Comparison of ENCODE assay signal across 8 cellular contexts in genomic region chr19:15252398-15253018, GRCh38. TPM values are rescaled to one million over a fixed set of nuclear protein-coding genes. Genes with fewer than 3 reads are reported as not detected.
DNase-seq lines count a peak whose midpoint lies in the region; ATAC-seq and TF ChIP-seq lines count a peak whose summit lies in the region.

No MANE protein-coding gene starts in this region.

- no peak for DNase-seq in activated naive CD8-positive, alpha-beta T cell treated with anti-CD3 and anti-CD28 coated beads for 36 hours
- DNase-seq in activated naive CD8-positive, alpha-beta T cell treated with anti-CD3 and anti-CD28 coated beads, Interleukin-2, amount 50 U/mL, for 24 hours: no peak
- DNase-seq in type B pancreatic cell (ENCODE audit: extremely low spot score, unreplicated experiment) (no peak), NCI-H1417 treated with DMSO at 0.1 percent for 48 hours (lab: John Stamatoyannopoulos, UW) (no peak), lower leg skin (ENCODE audit: low spot score in 2 of 2) (no peak), DMS153 treated with DMSO at 0.1 percent for 48 hours (lab: John Stamatoyannopoulos, UW; ENCODE audit: unreplicated experiment) (no peak)

- H3K4me1 Mint-ChIP-seq in activated naive CD8-positive, alpha-beta T cell treated with anti-CD3 and anti-CD28 coated beads for 36 hours: no peaks in the 10 kb centered on the region
- H3K4me1 Mint-ChIP-seq in activated naive CD8-positive, alpha-beta T cell treated with anti-CD3 and anti-CD28 coated beads, Interleukin-2, amount 50 U/mL, for 24 hours: no peaks in the 10 kb centered on the region
- H3K4me1 Mint-ChIP-seq in type B pancreatic cell (ENCODE audit: unreplicated experiment): peaks cover 9% of the 10 kb centered on the region

- H3K27ac ChIP-seq in angular gyrus (ENCODE audit: low read depth, low read length): peak overlapping the region; percentile 60
- peak overlapping the region; percentile 71 for H3K27ac ChIP-seq in layer of hippocampus (ENCODE audit: low read depth, low read length)

- whole genome bisulfite sequencing in lower leg skin, 2 donors: 62 to 70% methylated on average over 9 of the region's 9 CpGs

- H3K36me3 Mint-ChIP-seq in activated naive CD8-positive, alpha-beta T cell treated with anti-CD3 and anti-CD28 coated beads for 36 hours: peaks cover 21% of the 10 kb centered on the region
- H3K36me3 Mint-ChIP-seq in activated naive CD8-positive, alpha-beta T cell treated with anti-CD3 and anti-CD28 coated beads, Interleukin-2, amount 50 U/mL, for 24 hours (ENCODE audit: low read depth): peaks cover 36% of the 10 kb centered on the region
- H3K36me3 Mint-ChIP-seq in type B pancreatic cell: peaks cover 13% of the 10 kb centered on the region

- intact Hi-C loops in lower leg skin (cut with DNase I; ENCODE audit: low total_unique reads): loop anchor here (10.0 kb wide), 1 partner anchor 158 kb away; no protein-coding TSS in a partner anchor

- no peaks in the 10 kb centered on the region for H3K9me3 Mint-ChIP-seq in activated naive CD8-positive, alpha-beta T cell treated with anti-CD3 and anti-CD28 coated beads for 36 hours
- H3K9me3 Mint-ChIP-seq in activated naive CD8-positive, alpha-beta T cell treated with anti-CD3 and anti-CD28 coated beads, Interleukin-2, amount 50 U/mL, for 24 hours: no peaks in the 10 kb centered on the region
- no peaks in the 10 kb centered on the region for H3K9me3 Mint-ChIP-seq in type B pancreatic cell

- TF ChIP-seq CTCF in type B pancreatic cell (conservative IDR thresholded peaks at IDR 0.05) (peak; percentile 53), lower leg skin (IDR thresholded peaks at IDR 0.05) (no peak)

- ATAC-seq in activated naive CD8-positive, alpha-beta T cell treated with anti-CD3 and anti-CD28 coated beads, Interleukin-2, amount 50 U/mL, for 24 hours: no peak

- TF ChIP-seq POLR2A in lower leg skin (IDR thresholded peaks at IDR 0.05): no peak

- no peaks in the 10 kb centered on the region for H3K27me3 Mint-ChIP-seq in activated naive CD8-positive, alpha-beta T cell treated with anti-CD3 and anti-CD28 coated beads for 36 hours
- no peaks in the 10 kb centered on the region for H3K27me3 Mint-ChIP-seq in activated naive CD8-positive, alpha-beta T cell treated with anti-CD3 and anti-CD28 coated beads, Interleukin-2, amount 50 U/mL, for 24 hours
- H3K27me3 Mint-ChIP-seq in type B pancreatic cell: no peaks in the 10 kb centered on the region

- no peaks in the 10 kb centered on the region for H3K27me3 ChIP-seq in layer of hippocampus (ENCODE audit: control insufficient read depth, insufficient read depth, low read length)

- no peak overlapping the region for H3K4me3 Mint-ChIP-seq in activated naive CD8-positive, alpha-beta T cell treated with anti-CD3 and anti-CD28 coated beads for 36 hours
- no peak overlapping the region for H3K4me3 Mint-ChIP-seq in activated naive CD8-positive, alpha-beta T cell treated with anti-CD3 and anti-CD28 coated beads, Interleukin-2, amount 50 U/mL, for 24 hours
- no peak overlapping the region for H3K4me3 Mint-ChIP-seq in type B pancreatic cell

- no peak overlapping the region for H3K4me3 ChIP-seq in lower leg skin (ENCODE audit: low read depth, poor library complexity, severe bottlenecking)

- H3K27ac Mint-ChIP-seq in activated naive CD8-positive, alpha-beta T cell treated with anti-CD3 and anti-CD28 coated beads for 36 hours: peak overlapping the region; percentile 34
- no peak overlapping the region for H3K27ac Mint-ChIP-seq in activated naive CD8-positive, alpha-beta T cell treated with anti-CD3 and anti-CD28 coated beads, Interleukin-2, amount 50 U/mL, for 24 hours
- H3K27ac Mint-ChIP-seq in type B pancreatic cell: peak overlapping the region; percentile 58

RNA-seq across cellular contexts. Expression of gene EPHX3, which starts 20.3 kb away (rescaled TPM):
- total RNA-seq in activated naive CD8-positive, alpha-beta T cell treated with anti-CD3 and anti-CD28 coated beads for 36 hours: not detected
- total RNA-seq in type B pancreatic cell (ENCODE audit: low replicate concordance) (5.1 and 9.4 TPM in 2 replicates), lower leg skin (100 to 1,000 TPM in 1 of 4 donors, 10 to 100 TPM in 3; 74.6 to 138 (median 88.9) TPM)

RNA-seq across cellular contexts. Expression of gene NOTCH3, which starts 51.7 kb away (rescaled TPM):
- under 1 TPM in 1 of 2 experiments, not detected in 1; 0.12 TPM for total RNA-seq in activated naive CD8-positive, alpha-beta T cell treated with anti-CD3 and anti-CD28 coated beads for 36 hours
- 119 and 139 TPM in 2 replicates for total RNA-seq in type B pancreatic cell (ENCODE audit: low replicate concordance)
- 100 to 1,000 TPM; 215 to 332 (median 251) TPM for total RNA-seq in lower leg skin

Comparison
In these comparisons a context has a peak if more than half of its experiments do, and no peak if none do; other contexts are left out.
1. RNA of gene NOTCH3, which starts 51.7 kb away (total RNA-seq): 215 to 332 TPM in lower leg skin and 119 to 139 TPM in type B pancreatic cell; 0.12 TPM in activated naive CD8-positive, alpha-beta T cell treated with anti-CD3 and anti-CD28 coated beads for 36 hours; every median in the first group is over 100 times any median in the second.